In genomic region chrX:123731987-123732678, GRCh38 we compare ENCODE assay signal across 8 cellular contexts. TPM values are rescaled to one million over a fixed set of nuclear protein-coding genes. Genes with fewer than 3 reads are reported as not detected.
DNase-seq lines count a peak whose midpoint lies in the region; ATAC-seq and TF ChIP-seq lines count a peak whose summit lies in the region.

No MANE protein-coding gene starts in this region.

- POLR2A ChIA-PET in AG04449 (lab: Yijun Ruan, JAX) = no interaction called here
- POLR2A ChIA-PET in activated B cell treated with CpG ODN at 0.5 μM for 24 hours (lab: Charles Lee) = interaction anchor here (1.0 kb wide), 1 partner anchor 98 kb away, joined by 3 read pairs; no protein-coding TSS in a partner anchor

- H3K4me3 Mint-ChIP-seq in activated B cell treated with CpG ODN at 0.5 μM for 24 hours = peak overlapping the region; percentile 94

- intact Hi-C loops in activated B cell treated with CpG ODN at 0.5 μM for 24 hours (cut with micrococcal nuclease) (loop anchor here (2.0 kb wide), 1 partner anchor 229 kb away; the partner anchor contains the start of gene STAG2), esophagus muscularis mucosa (cut with DNase I) (no loop called here)

- TF ChIP-seq CTCF in AG04449 (IDR thresholded peaks at IDR 0.05; ENCODE audit: insufficient read depth, low read length, missing control alignments) (no peak), activated B cell treated with CpG ODN at 0.5 μM for 24 hours (IDR thresholded peaks at IDR 0.05) (no peak), esophagus muscularis mucosa (IDR thresholded peaks at IDR 0.05) (no peak), neural cell (IDR thresholded peaks at IDR 0.05; ENCODE audit: poor library complexity, severe bottlenecking) (no peak)

- H3K9ac ChIP-seq in neural cell (ENCODE audit: low read length) = peak overlapping the region; percentile 78

- H2AFZ ChIP-seq in neural cell (ENCODE audit: low read depth, low read length) = peak overlapping the region; percentile 51

- no peaks in the 10 kb centered on the region for H3K27me3 Mint-ChIP-seq in activated B cell treated with CpG ODN at 0.5 μM for 24 hours

- H3K9me3 Mint-ChIP-seq in activated B cell treated with CpG ODN at 0.5 μM for 24 hours = no peaks in the 10 kb centered on the region

- peak overlapping the region; percentile 87 for H3K27ac Mint-ChIP-seq in activated B cell treated with CpG ODN at 0.5 μM for 24 hours

- peaks cover 35% of the 10 kb centered on the region for H3K4me1 Mint-ChIP-seq in activated B cell treated with CpG ODN at 0.5 μM for 24 hours

- peak overlapping the region; percentile 82 to 88 (median 85) for H3K27ac ChIP-seq in esophagus muscularis mucosa (replicated peaks in 1 of 4)
- H3K27ac ChIP-seq in neural cell (ENCODE audit: low read length) = peak overlapping the region; percentile 73

- H3K36me3 ChIP-seq in esophagus muscularis mucosa (peaks cover 0 to 3% (median 0%) of the 10 kb centered on the region in 4 donors), neural cell (ENCODE audit: insufficient read depth, low read length) (no peaks in the 10 kb centered on the region)

- ATAC-seq in GM18502 (IDR thresholded peaks at IDR 0.05; ENCODE audit: poor library complexity, unreplicated experiment) (peak; percentile 10), HG03159 (IDR thresholded peaks at IDR 0.05; ENCODE audit: unreplicated experiment) (peak; percentile 19), activated B cell treated with CpG ODN at 0.5 μM for 24 hours (ENCODE audit: low read depth) (peak; percentile 10)

- no peak for TF ChIP-seq POLR2A in esophagus muscularis mucosa (IDR thresholded peaks at IDR 0.05; ENCODE audit: low read depth)

- no peaks in the 10 kb centered on the region for H4K20me1 ChIP-seq in neural cell (ENCODE audit: insufficient read depth)

- CTCF ChIA-PET in AG04449 (lab: Yijun Ruan, JAX) = interaction anchor here (0.9 kb wide), 1 partner anchor 9 kb away, joined by 3 read pairs; no protein-coding TSS in a partner anchor
- CTCF ChIA-PET in activated B cell treated with CpG ODN at 0.5 μM for 24 hours (lab: Charles Lee) = interaction anchor here (1.0 kb wide), 1 partner anchor 101 kb away, joined by 3 read pairs; no protein-coding TSS in a partner anchor

- H3K4me3 ChIP-seq in AG04449 (ENCODE audit: low read depth, low read length) (peak overlapping the region; percentile 82), esophagus muscularis mucosa (peak overlapping the region; percentile 73 to 77 (median 77)), neural cell (ENCODE audit: low read length) (peak overlapping the region; percentile 80)

- peak overlapping the region; percentile 51 for H3K4me2 ChIP-seq in neural cell (ENCODE audit: low read length)

- TF ChIP-seq EP300 in esophagus muscularis mucosa (IDR thresholded peaks at IDR 0.05) (no peak), neural cell (conservative IDR thresholded peaks at IDR 0.05; ENCODE audit: poor library complexity, severe bottlenecking) (no peak)

- H3K9me2 ChIP-seq in neural cell (ENCODE audit: insufficient read depth, low read length) = no peaks in the 10 kb centered on the region

- H3K79me2 ChIP-seq in neural cell (replicated peaks; ENCODE audit: insufficient read depth, low read length) = peaks cover 38% of the 10 kb centered on the region

- WGBS in esophagus muscularis mucosa = 36% methylated on average over 37 of the region's 43 CpGs

- peaks cover 5 to 35% (median 23%) of the 10 kb centered on the region in 4 donors for H3K4me1 ChIP-seq in esophagus muscularis mucosa

- H3K27me3 ChIP-seq in esophagus muscularis mucosa = no peaks in the 10 kb centered on the region
- no peaks in the 10 kb centered on the region for H3K27me3 ChIP-seq in neural cell (ENCODE audit: insufficient read depth, low read depth, low read length)

- H3F3A ChIP-seq in neural cell (ENCODE audit: insufficient read depth, low read length, poor library complexity, severe bottlenecking) = no peaks in the 10 kb centered on the region

- no peak for DNase-seq in AG04449 (ENCODE audit: low read depth, low spot score)
- no peak for DNase-seq in activated B cell treated with CpG ODN at 0.5 μM for 24 hours
- DNase-seq in esophagus muscularis mucosa (ENCODE audit: extremely low spot score) = no peak
- no peak for DNase-seq in cerebellar nuclear complex (lab: John Stamatoyannopoulos, UW)
- DNase-seq in stimulated activated naive CD4-positive, alpha-beta T cell treated with Interleukin-2 at 50 U/mL for 16 hours (lab: John Stamatoyannopoulos, UW) = no peak

- no peaks in the 10 kb centered on the region for H3K9me3 ChIP-seq in esophagus muscularis mucosa
- H3K9me3 ChIP-seq in neural cell (ENCODE audit: low read length) = no peaks in the 10 kb centered on the region

- H3K36me3 Mint-ChIP-seq in activated B cell treated with CpG ODN at 0.5 μM for 24 hours (ENCODE audit: low read depth) = peaks cover 11% of the 10 kb centered on the region

- TF ChIP-seq RAD21 in neural cell (conservative IDR thresholded peaks at IDR 0.05) = no peak

TF ChIP-seq in neural cell, 6 proteins besides CTCF, POLR2A, EP300 and RAD21:
- TF ChIP-seq TAF1 (IDR thresholded peaks at IDR 0.05; ENCODE audit: low read depth) (no peak), POLR2AphosphoS5 (IDR thresholded peaks at IDR 0.05) (no peak), EZH2 (IDR thresholded peaks at IDR 0.05; ENCODE audit: borderline replicate concordance, insufficient read depth, low read length, poor library complexity, severe bottlenecking) (no peak), SMC3 (conservative IDR thresholded peaks at IDR 0.05; ENCODE audit: poor library complexity) (no peak), MXI1 (conservative IDR thresholded peaks at IDR 0.05; ENCODE audit: poor library complexity, severe bottlenecking) (no peak), REST (IDR thresholded peaks at IDR 0.05; ENCODE audit: borderline replicate concordance) (no peak)

RNA-seq across cellular contexts. Expression of gene THOC2, which starts 0.7 kb away (rescaled TPM):
- total RNA-seq in activated B cell treated with CpG ODN at 0.5 μM for 24 hours = 97.8 and 106 TPM in 2 replicates
- 100 to 1,000 TPM in 3 of 4 donors, 10 to 100 TPM in 1; 98.1 to 110 (median 109) TPM for total RNA-seq in esophagus muscularis mucosa
- 95.4 and 100 TPM in 2 replicates for polyA plus RNA-seq in neural cell
- polyA minus RNA-seq in neural cell = 136 and 139 TPM in 2 replicates
